13 cellular contexts compared by ENCODE assay signal in genomic region chr4:76856183-76856969, GRCh38. TPM values are rescaled to one million over a fixed set of nuclear protein-coding genes. Genes with fewer than 3 reads are reported as not detected.
DNase-seq lines count a peak whose midpoint lies in the region; ATAC-seq, FAIRE-seq and TF ChIP-seq lines count a peak whose summit lies in the region.
"Had no signal": no experiment of that assay in that cellular context is flagged by ENCODE, and none has a peak within 500 bp of the region (broad histone marks: within the 10 kb centered on the region; RNA-seq: fewer than 3 reads in every experiment).

No MANE protein-coding gene starts in this region.

- no peaks in the 10 kb centered on the region for H3K9me3 ChIP-seq in pancreas
- H3K9me3 ChIP-seq: neutrophil had no signal

- peak; percentile 53 to 77 (median 72) for ATAC-seq in pancreas
- ATAC-seq in HG03025 (IDR thresholded peaks at IDR 0.05; ENCODE audit: low FRiP score, unreplicated experiment) = no peak
- ATAC-seq in GM21786 (IDR thresholded peaks at IDR 0.05; ENCODE audit: unreplicated experiment) = no peak

- intact Hi-C loops in pancreas (cut with DNase I) = no loop called here

- H3K36me3 ChIP-seq in pancreas = no peaks in the 10 kb centered on the region
- H3K36me3 ChIP-seq: neutrophil had no signal

- H3K27me3 ChIP-seq in pancreas = no peaks in the 10 kb centered on the region
- H3K27me3 ChIP-seq: neutrophil had no signal

- TF ChIP-seq CTCF in pancreas (IDR thresholded peaks at IDR 0.05) = no peak

- H3K27ac ChIP-seq in pancreas = peak overlapping the region in 1 of 4 donors; percentile 5
- H3K27ac ChIP-seq: neutrophil had no signal

- DNase-seq in EL (peak; percentile 44), NCI-H460 (ENCODE audit: extremely low read depth, low read depth) (peak; percentile 25), fibroblast of gingiva (ENCODE audit: low read depth) (peak; percentile 92), pancreas (peak in 1 of 6 donors; percentile 17), NCI-H1694 treated with DMSO at 0.1 percent for 48 hours (lab: John Stamatoyannopoulos, UW) (no peak), DMS 273 (lab: John Stamatoyannopoulos, UW; ENCODE audit: unreplicated experiment) (no peak)
- DNase-seq: activated naive CD4-positive, alpha-beta T cell; NCI-H2081; T-helper 9 cell had no signal

- no peak overlapping the region for H3K4me3 ChIP-seq in pancreas

- 12% methylated on average over 3 of the region's 3 CpGs for WGBS in pancreas, 2 donors

- FAIRE-seq in pancreas (lab: Jason Lieb, UNC) = no peak
- FAIRE-seq: frontal cortex had no signal

- H3K4me1 ChIP-seq in pancreas = peaks cover 10 to 16% (median 16%) of the 10 kb centered on the region in 3 donors

RNA-seq across cellular contexts. Expression of gene SOWAHB, which starts 41.6 kb away (rescaled TPM):
- total RNA-seq in NCI-H460 (2014; rRNA removed; shearing (Covaris generic)) = not detected in 2 replicates
- polyA plus RNA-seq in NCI-H460 (2014; cell fraction: nucleus; rRNA removed) = not detected in 2 replicates
- total RNA-seq in pancreas = 1 to 10 TPM; 2.1 to 4.2 (median 2.9) TPM
- 1 to 10 TPM in 1 of 2 donors, under 1 TPM in 1; 0.53 to 1.2 TPM for polyA plus RNA-seq in pancreas

Comparison
In these comparisons a context has a peak if more than half of its experiments do, and no peak if none do; other contexts are left out.
1. DNase-seq: peak in EL (single experiment), NCI-H460 (single experiment) and fibroblast of gingiva (single experiment); none in NCI-H1694 treated with DMSO at 0.1 percent for 48 hours (single experiment) and DMS 273 (single experiment).
2. ATAC-seq: peak in pancreas (4 of 4); none in HG03025 (single experiment) and GM21786 (single experiment).